ENCODE assay signal across 13 cellular contexts in genomic region chr2:37984589-37984988, GRCh38. TPM values are rescaled to one million over a fixed set of nuclear protein-coding genes. Genes with fewer than 3 reads are reported as not detected.
DNase-seq lines count a peak whose midpoint lies in the region; ATAC-seq, FAIRE-seq and TF ChIP-seq lines count a peak whose summit lies in the region.
"Had no signal": no experiment of that assay in that cellular context is flagged by ENCODE, and none has a peak within 500 bp of the region (broad histone marks: within the 10 kb centered on the region; RNA-seq: fewer than 3 reads in every experiment).

No MANE protein-coding gene starts in this region.

- H3K4me1 ChIP-seq in left ventricle myocardium inferior (peaks cover 4% of the 10 kb centered on the region), right cardiac atrium (ENCODE audit: control insufficient read depth, insufficient read depth, low read length) (no peaks in the 10 kb centered on the region)
- H3K4me1 ChIP-seq: body of pancreas had no signal

- H3K4me3 ChIP-seq in left ventricle myocardium inferior: no peak overlapping the region
- H3K4me3 ChIP-seq in right cardiac atrium (ENCODE audit: low read length): no peak overlapping the region
- H3K4me3 ChIP-seq in fibroblast of mammary gland (ENCODE audit: control insufficient read depth, low read depth, low read length): no peak overlapping the region
- H3K4me3 ChIP-seq: body of pancreas had no signal

- H3K9me3 ChIP-seq in left ventricle myocardium inferior (replicated peaks) (no peaks in the 10 kb centered on the region), right cardiac atrium (ENCODE audit: control insufficient read depth, low read length) (no peaks in the 10 kb centered on the region)
- H3K9me3 ChIP-seq: body of pancreas had no signal

- peaks cover 3% of the 10 kb centered on the region for H3K4me1 Mint-ChIP-seq in activated T-cell treated with anti-CD3 and anti-CD28 coated beads, Interleukin-2, amount 50 U/mL, for 4 hours (ENCODE audit: low read depth)
- H3K4me1 Mint-ChIP-seq in stimulated activated effector memory CD8-positive, alpha-beta T cell treated with anti-CD3 and anti-CD28 coated beads, Interleukin-12 subunit alpha, Interleukin-12 subunit beta, amount 100 ng/mL, for 72 hours: peaks cover 6% of the 10 kb centered on the region

- DNase-seq in left ventricle myocardium inferior: no peak
- no peak for DNase-seq in right cardiac atrium
- DNase-seq in RCC 7860 (ENCODE audit: low spot score): no peak
- DNase-seq in fibroblast of mammary gland (ENCODE audit: low read depth): peak; percentile 63
- DNase-seq in activated T-cell treated with anti-CD3 and anti-CD28 coated beads, Interleukin-2, amount 50 U/mL, for 4 hours: no peak
- DNase-seq in stimulated activated effector memory CD8-positive, alpha-beta T cell treated with anti-CD3 and anti-CD28 coated beads, Interleukin-12 subunit alpha, Interleukin-12 subunit beta, amount 100 ng/mL, for 72 hours (ENCODE audit: low spot score in 2 of 2): no peak
- no peak for DNase-seq in left colon
- no peak for DNase-seq in stimulated activated CD4-positive, alpha-beta T cell treated with anti-CD3 and anti-CD28 coated beads, Interleukin-15, amount 100 ng/mL, for 24 hours
- DNase-seq: activated T-cell treated with anti-CD3 and anti-CD28 coated beads for 4 hours, body of pancreas, C1 segment of cervical spinal cord, NCI-H1048, NCI-H82 had no signal

- H3K27me3 ChIP-seq in left ventricle myocardium inferior (ENCODE audit: low read depth) (no peaks in the 10 kb centered on the region), right cardiac atrium (ENCODE audit: control insufficient read depth, insufficient read depth) (no peaks in the 10 kb centered on the region)
- H3K27me3 ChIP-seq: body of pancreas had no signal

- TF ChIP-seq CTCF in left ventricle myocardium inferior (IDR thresholded peaks at IDR 0.05; ENCODE audit: borderline replicate concordance) (peak; percentile 21), fibroblast of mammary gland (conservative IDR thresholded peaks at IDR 0.05; ENCODE audit: control insufficient read depth, insufficient read depth, low read depth, low read length) (peak; percentile 38)

- H3K36me3 ChIP-seq in left ventricle myocardium inferior: no peaks in the 10 kb centered on the region

- intact Hi-C loops in left ventricle myocardium inferior (cut with micrococcal nuclease) (loop anchor here (5.0 to 10.0 kb wide), 2 partner anchors 130 to 293 kb away; no protein-coding TSS in a partner anchor), right cardiac atrium (cut with DNase I) (loop anchor here (2.0 to 10.0 kb wide), 6 partner anchors 130 to 293 kb away; no protein-coding TSS in a partner anchor), left colon (cut with DNase I, micrococcal nuclease) (loop anchor here in 1 of 2 donors (5.0 to 10.0 kb wide), 2 partner anchors 140 to 293 kb away; no protein-coding TSS in a partner anchor)

- no peak overlapping the region for H3K27ac Mint-ChIP-seq in stimulated activated effector memory CD8-positive, alpha-beta T cell treated with anti-CD3 and anti-CD28 coated beads, Interleukin-12 subunit alpha, Interleukin-12 subunit beta, amount 100 ng/mL, for 72 hours

- no peaks in the 10 kb centered on the region for H3K27me3 Mint-ChIP-seq in activated T-cell treated with anti-CD3 and anti-CD28 coated beads, Interleukin-2, amount 50 U/mL, for 4 hours (ENCODE audit: low read depth)

- no peak overlapping the region for H3K4me3 Mint-ChIP-seq in activated T-cell treated with anti-CD3 and anti-CD28 coated beads, Interleukin-2, amount 50 U/mL, for 4 hours
- H3K4me3 Mint-ChIP-seq in stimulated activated effector memory CD8-positive, alpha-beta T cell treated with anti-CD3 and anti-CD28 coated beads, Interleukin-12 subunit alpha, Interleukin-12 subunit beta, amount 100 ng/mL, for 72 hours: no peak overlapping the region

- ATAC-seq in right cardiac atrium (no peak), left colon (no peak)
- no peak for ATAC-seq in activated T-cell treated with anti-CD3 and anti-CD28 coated beads, Interleukin-2, amount 50 U/mL, for 4 hours
- no peak for ATAC-seq in stimulated activated effector memory CD8-positive, alpha-beta T cell treated with anti-CD3 and anti-CD28 coated beads, Interleukin-12 subunit alpha, Interleukin-12 subunit beta, amount 100 ng/mL, for 72 hours
- ATAC-seq: body of pancreas had no signal

- no peaks in the 10 kb centered on the region for H3K9me3 Mint-ChIP-seq in activated T-cell treated with anti-CD3 and anti-CD28 coated beads, Interleukin-2, amount 50 U/mL, for 4 hours
- H3K9me3 Mint-ChIP-seq in stimulated activated effector memory CD8-positive, alpha-beta T cell treated with anti-CD3 and anti-CD28 coated beads, Interleukin-12 subunit alpha, Interleukin-12 subunit beta, amount 100 ng/mL, for 72 hours: no peaks in the 10 kb centered on the region

- peak; percentile 89 for FAIRE-seq in RCC 7860 (lab: Jason Lieb, UNC)

- no peak overlapping the region for H3K27ac ChIP-seq in left ventricle myocardium inferior (replicated peaks)
- no peak overlapping the region for H3K27ac ChIP-seq in right cardiac atrium (ENCODE audit: low read length)
- H3K27ac ChIP-seq: body of pancreas had no signal

- H3K36me3 Mint-ChIP-seq in activated T-cell treated with anti-CD3 and anti-CD28 coated beads, Interleukin-2, amount 50 U/mL, for 4 hours (ENCODE audit: insufficient read depth): no peaks in the 10 kb centered on the region
- H3K36me3 Mint-ChIP-seq in stimulated activated effector memory CD8-positive, alpha-beta T cell treated with anti-CD3 and anti-CD28 coated beads, Interleukin-12 subunit alpha, Interleukin-12 subunit beta, amount 100 ng/mL, for 72 hours: no peaks in the 10 kb centered on the region

RNA-seq across cellular contexts. Expression of gene RMDN2, which starts 59.5 kb away (rescaled TPM):
- total RNA-seq in left ventricle myocardium inferior (6.5 TPM), right cardiac atrium (1 to 10 TPM; 7.3 to 9.0 (median 8.2) TPM), left colon (10 to 100 TPM; 28.1 to 32.2 TPM)
- 4.9 TPM for polyA plus RNA-seq in right cardiac atrium
- total RNA-seq in activated T-cell treated with anti-CD3 and anti-CD28 coated beads, Interleukin-2, amount 50 U/mL, for 4 hours: 1 to 10 TPM; 3.4 to 4.3 (median 3.8) TPM
